Comparison of ENCODE assay signal across 17 cellular contexts in genomic region chr2:96625571-96626552, GRCh38. TPM values are rescaled to one million over a fixed set of nuclear protein-coding genes. Genes with fewer than 3 reads are reported as not detected.
A peak's percentile ranks its signal among the peaks of the same experiment; 100 is the strongest.
DNase-seq lines count a peak whose midpoint lies in the region; ATAC-seq and TF ChIP-seq lines count a peak whose summit lies in the region.
"Had no signal": no experiment of that assay in that cellular context is flagged by ENCODE, and none has a peak within 500 bp of the region (broad histone marks: within the 10 kb centered on the region; RNA-seq: fewer than 3 reads in every experiment).

No MANE protein-coding gene starts in this region.

- peaks cover 19% of the 10 kb centered on the region for H3K4me1 ChIP-seq in suprapubic skin

- H3K9me3 ChIP-seq in suprapubic skin: no peaks in the 10 kb centered on the region

- TF ChIP-seq POLR2A in suprapubic skin (IDR thresholded peaks at IDR 0.05): no peak

- 14% methylated on average over 5 of the region's 5 CpGs for WGBS in suprapubic skin

- intact Hi-C loops in head of caudate nucleus (cut with DNase I): no loop called here

- DNase-seq in NCI-H2171 treated with DMSO at 0.1 percent for 48 hours (lab: John Stamatoyannopoulos, UW): peak; percentile 4
- DNase-seq in NCI-H2171 (lab: John Stamatoyannopoulos, UW): no peak
- peak; percentile 35 for DNase-seq in astrocyte of the hippocampus (ENCODE audit: low read depth, low spot score)
- DNase-seq in kidney glomerular epithelial cell (lab: John Stamatoyannopoulos, UW): peak; percentile 14
- DNase-seq in suprapubic skin (ENCODE audit: low spot score in 2 of 2): no peak
- no peak for DNase-seq in globus pallidus (ENCODE audit: low spot score)
- DNase-seq in head of caudate nucleus: no peak
- DNase-seq: activated naive CD8-positive, alpha-beta T cell treated with anti-CD3 and anti-CD28 coated beads for 36 hours; CD8-positive, alpha-beta memory T cell; PC-9; stimulated activated CD4-positive, alpha-beta T cell treated with anti-CD3 and anti-CD28 coated beads, Interleukin-4, amount 100 ng/mL, for 4 hours; SW 1271 had no signal

- H3K27me3 ChIP-seq in suprapubic skin: no peaks in the 10 kb centered on the region
- H3K27me3 ChIP-seq: foreskin keratinocyte had no signal

- no peak for TF ChIP-seq CTCF in suprapubic skin (IDR thresholded peaks at IDR 0.05)

- peak overlapping the region; percentile 2 for H3K27ac ChIP-seq in suprapubic skin
- H3K27ac ChIP-seq: foreskin keratinocyte, PC-9 had no signal

- no peak for TF ChIP-seq EP300 in suprapubic skin (IDR thresholded peaks at IDR 0.05)

- H3K36me3 ChIP-seq in suprapubic skin: peaks cover 35% of the 10 kb centered on the region

- no peak for ATAC-seq in GM18498 (IDR thresholded peaks at IDR 0.05; ENCODE audit: unreplicated experiment)
- ATAC-seq: activated CD4-positive, CD25-positive, alpha-beta regulatory T cell treated with anti-CD3 and anti-CD28 coated beads, Interleukin-2, amount 50 U/mL, for 24 hours; foreskin keratinocyte; stimulated activated effector memory CD8-positive, alpha-beta T cell treated with anti-CD3 and anti-CD28 coated beads, Interleukin-12 subunit alpha, Interleukin-12 subunit beta, amount 100 ng/mL, for 72 hours had no signal

- no peak overlapping the region for H3K4me3 ChIP-seq in suprapubic skin
- H3K4me3 ChIP-seq: coronary artery, PC-9 had no signal

RNA-seq across cellular contexts. Expression of gene KANSL3, which starts 12.2 kb away (rescaled TPM):
- 10 to 100 TPM; 29.3 to 70.5 (median 37.4) TPM for total RNA-seq in suprapubic skin

RNA-seq across cellular contexts. Expression of gene FER1L5, which starts 16.7 kb away (rescaled TPM):
- not detected for total RNA-seq in suprapubic skin
- total RNA-seq: activated naive CD8-positive, alpha-beta T cell treated with anti-CD3 and anti-CD28 coated beads for 36 hours; CD8-positive, alpha-beta memory T cell had no signal

Comparison
In these comparisons a context has a peak if more than half of its experiments do, and no peak if none do; other contexts are left out.
1. DNase-seq: peak in NCI-H2171 treated with DMSO at 0.1 percent for 48 hours (single experiment), astrocyte of the hippocampus (single experiment) and kidney glomerular epithelial cell (single experiment); none in NCI-H2171 (single experiment), suprapubic skin (0 of 2), globus pallidus (single experiment) and head of caudate nucleus (0 of 42).